ENCODE assay signal across 8 cellular contexts in the genomic region with DNA sequence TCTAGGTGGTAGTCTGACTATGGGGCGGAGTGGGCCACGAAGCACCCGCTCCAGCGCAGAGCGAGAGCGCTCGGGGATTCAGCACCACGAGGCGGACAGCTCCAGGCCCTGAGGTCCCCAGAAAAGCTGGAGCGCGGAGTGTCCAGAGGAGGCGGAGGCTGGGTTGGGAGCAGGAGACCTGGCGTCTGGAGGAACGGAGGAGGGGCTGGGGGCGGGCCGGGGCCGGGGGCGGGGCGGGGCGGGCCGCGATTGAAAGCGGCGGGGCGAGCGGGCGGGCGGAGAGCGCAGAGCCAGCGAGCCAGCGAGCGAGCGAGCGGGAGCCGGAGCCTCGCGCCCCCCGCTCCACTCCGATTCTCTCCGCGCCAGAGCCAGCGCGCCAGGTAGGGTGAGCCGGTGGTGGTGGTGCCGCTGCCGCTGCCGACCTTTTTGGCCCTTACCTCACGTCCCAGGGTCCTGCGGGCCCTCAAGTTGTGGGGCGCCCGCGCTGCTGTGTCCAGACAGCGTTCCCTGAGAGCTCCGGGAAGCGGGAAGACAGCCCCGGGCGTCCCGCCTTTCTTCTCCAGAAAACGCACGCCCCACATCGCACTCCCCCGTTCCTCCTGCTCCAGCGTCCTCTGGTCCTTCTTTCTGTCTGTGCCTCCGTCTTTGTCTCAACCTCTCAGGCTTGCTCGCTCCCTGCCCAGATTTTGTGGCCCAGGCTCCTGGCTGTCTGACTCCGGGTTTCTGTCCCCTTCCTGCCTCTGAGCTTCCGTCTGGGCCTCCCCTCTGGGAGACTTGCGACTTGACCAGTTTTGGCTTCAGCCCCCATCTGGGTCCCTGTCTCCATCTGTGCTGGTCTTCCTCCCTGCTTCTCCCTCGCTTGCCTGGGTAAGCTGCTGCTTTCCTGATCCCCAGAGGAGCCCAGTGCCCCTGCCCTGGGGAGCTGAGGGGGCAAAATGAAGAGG. TPM values are rescaled to one million over a fixed set of nuclear protein-coding genes. Genes with fewer than 3 reads are reported as not detected.
A peak's percentile ranks its signal among the peaks of the same experiment; 100 is the strongest.
DNase-seq lines count a peak whose midpoint lies in the region; TF ChIP-seq lines count a peak whose summit lies in the region.

A gene (plus strand): TSS at position 281 of the 944 bp plus-strand sequence. CDS start 1,916 bp downstream, outside the sequence.

- peaks cover 2% of the 10 kb centered on the region; the same call in 1 of the 2 replicates for H3K27me3 ChIP-seq in Caco-2 (replicated peaks; ENCODE audit: control insufficient read depth, insufficient read depth, low read length)

- BruUV-seq in Caco-2 (replicated peaks; lab: Mats Ljungman, UMichigan): no TSS peak

- no peaks in the 10 kb centered on the region for H3K36me3 ChIP-seq in Caco-2 (ENCODE audit: control insufficient read depth, insufficient read depth, low read length)

- no peaks in the 10 kb centered on the region for H3K9me3 ChIP-seq in Caco-2

- no peak within 1 kb of the TSS for H3K27ac Mint-ChIP-seq in Caco-2 (ENCODE audit: unreplicated experiment)
- peak within 1 kb of the TSS; percentile 50 for H3K27ac Mint-ChIP-seq in neural crest cell (ENCODE audit: unreplicated experiment)

- H3K4me1 Mint-ChIP-seq in Caco-2 (ENCODE audit: low read depth, unreplicated experiment) (peaks cover 8% of the 10 kb centered on the region), neural crest cell (peaks cover 35% of the 10 kb centered on the region)

- no peak for TF ChIP-seq CTCF in Caco-2 (IDR thresholded peaks at IDR 0.05; ENCODE audit: insufficient read depth in 1 of 2, low read depth in 1 of 2, low read length in 1 of 2, severe bottlenecking in 1 of 2, unreplicated experiment in 1 of 2)
- TF ChIP-seq CTCF in neural crest cell (conservative IDR thresholded peaks at IDR 0.05): no peak

- H3K36me3 Mint-ChIP-seq in Caco-2 (ENCODE audit: insufficient read depth, unreplicated experiment): peaks cover 17% of the 10 kb centered on the region
- H3K36me3 Mint-ChIP-seq in neural crest cell (ENCODE audit: low read depth): no peaks in the 10 kb centered on the region

- peak; percentile 88 for DNase-seq in Caco-2
- DNase-seq in NCI-H1048 (lab: John Stamatoyannopoulos, UW): peak; percentile 79
- DNase-seq in activated naive CD4-positive, alpha-beta T cell treated with anti-CD3 and anti-CD28 coated beads, Interleukin-2, amount 50 U/mL, for 16 hours: peak; percentile 33
- DNase-seq in germinal center (ENCODE audit: low spot score): peak; percentile 30
- peak; percentile 85 for DNase-seq in neural crest cell (ENCODE audit: low read depth, low spot score)
- DNase-seq in RPMI8226: no peak
- no peak for DNase-seq in central memory CD4-positive, alpha-beta T cell
- DNase-seq in NK-92 treated with Interleukin-12 subunit alpha and Interleukin-12 subunit beta, amount 100 ng/mL, for 24 hours (lab: John Stamatoyannopoulos, UW): no peak

- CTCF ChIA-PET in Caco-2 (lab: Charles Lee): interaction anchor here (1.4 kb wide), 1 partner anchor 12 kb away, joined by 4 read pairs; no protein-coding TSS in a partner anchor

- intact Hi-C loops in Caco-2 (cut with micrococcal nuclease; ENCODE audit: unreplicated experiment): no loop called here

- peak within 1 kb of the TSS; percentile 70 for H3K4me3 Mint-ChIP-seq in Caco-2 (ENCODE audit: unreplicated experiment)
- H3K4me3 Mint-ChIP-seq in neural crest cell: peak within 1 kb of the TSS; percentile 87

- H3K27me3 Mint-ChIP-seq in Caco-2 (ENCODE audit: insufficient read depth, unreplicated experiment) (peaks cover 13% of the 10 kb centered on the region), neural crest cell (ENCODE audit: low read depth) (peaks cover 21% of the 10 kb centered on the region)

- H3K4me3 ChIP-seq in Caco-2 (ENCODE audit: low read depth, low read length): peak within 1 kb of the TSS; percentile 45

- no peaks in the 10 kb centered on the region for H3K9me3 Mint-ChIP-seq in Caco-2 (ENCODE audit: unreplicated experiment)
- no peaks in the 10 kb centered on the region for H3K9me3 Mint-ChIP-seq in neural crest cell

- H3K4me1 ChIP-seq in Caco-2: no peaks in the 10 kb centered on the region

- POLR2A ChIA-PET in Caco-2 (lab: Charles Lee): interaction anchor here (0.6 to 1.0 kb wide), 2 partner anchors 207 to 322 kb away, joined by 3 to 5 read pairs; a partner anchor contains a TSS

RNA-seq across cellular contexts. Expression of the gene that starts here (rescaled TPM):
- 0.14 TPM in 2 replicates for total RNA-seq in Caco-2 (2022)
- total RNA-seq in neural crest cell: 6.6 and 8.3 TPM in 2 replicates

Comparison
In these comparisons a context has a peak if more than half of its experiments do, and no peak if none do; other contexts are left out.
1. Peak in DNase-seq and H3K4me3 ChIP-seq in Caco-2; RNA of the gene not detected or under 1 TPM.
2. DNase-seq: peak in NCI-H1048 (single experiment), activated naive CD4-positive, alpha-beta T cell treated with anti-CD3 and anti-CD28 coated beads, Interleukin-2, amount 50 U/mL, for 16 hours (single experiment), germinal center (single experiment) and neural crest cell (single experiment); none in RPMI8226 (single experiment), central memory CD4-positive, alpha-beta T cell (single experiment) and NK-92 treated with Interleukin-12 subunit alpha and Interleukin-12 subunit beta, amount 100 ng/mL, for 24 hours (single experiment).